1 cellular context compared by ENCODE assay signal in the genomic region with DNA sequence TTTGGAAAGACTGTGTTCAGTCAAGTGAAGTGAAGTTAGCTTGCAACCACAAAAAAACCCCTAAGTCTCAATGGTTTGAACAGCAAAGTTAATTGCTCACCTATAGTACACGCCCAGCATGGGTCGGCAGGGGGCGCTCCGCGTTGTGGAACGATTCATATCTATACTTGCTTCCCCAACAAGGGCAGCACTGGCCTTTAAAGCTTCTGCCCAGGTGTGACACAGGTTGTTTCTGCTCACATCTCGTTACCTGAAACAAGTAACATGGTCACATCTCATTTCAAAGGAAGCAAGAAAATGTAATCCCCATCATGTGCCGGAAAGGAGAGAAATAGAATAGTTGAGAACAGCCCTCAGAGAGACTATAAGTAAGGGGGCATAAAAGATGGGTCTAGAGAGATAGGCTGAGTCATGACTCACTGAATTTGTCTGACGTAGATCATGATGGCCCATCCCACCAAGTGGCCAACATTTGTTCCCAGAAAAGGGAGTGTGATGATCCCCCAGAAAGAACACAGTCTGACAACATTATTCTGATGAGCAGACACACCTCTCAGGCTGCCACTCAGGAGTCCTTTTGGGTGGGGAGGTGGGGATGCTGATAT.
TF ChIP-seq lines count a peak whose summit lies in the region.

No MANE protein-coding gene starts in this region.

TF ChIP-seq in GM12878, 131 proteins besides CTCF, POLR2A, EP300 and RAD21 (continued from another document):
- TF ChIP-seq, protein P1, sequence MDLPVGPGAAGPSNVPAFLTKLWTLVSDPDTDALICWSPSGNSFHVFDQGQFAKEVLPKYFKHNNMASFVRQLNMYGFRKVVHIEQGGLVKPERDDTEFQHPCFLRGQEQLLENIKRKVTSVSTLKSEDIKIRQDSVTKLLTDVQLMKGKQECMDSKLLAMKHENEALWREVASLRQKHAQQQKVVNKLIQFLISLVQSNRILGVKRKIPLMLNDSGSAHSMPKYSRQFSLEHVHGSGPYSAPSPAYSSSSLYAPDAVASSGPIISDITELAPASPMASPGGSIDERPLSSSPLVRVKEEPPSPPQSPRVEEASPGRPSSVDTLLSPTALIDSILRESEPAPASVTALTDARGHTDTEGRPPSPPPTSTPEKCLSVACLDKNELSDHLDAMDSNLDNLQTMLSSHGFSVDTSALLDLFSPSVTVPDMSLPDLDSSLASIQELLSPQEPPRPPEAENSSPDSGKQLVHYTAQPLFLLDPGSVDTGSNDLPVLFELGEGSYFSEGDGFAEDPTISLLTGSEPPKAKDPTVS (IDR thresholded peaks at IDR 0.05; ENCODE audit: low read depth, low read length), result no peak
- TF ChIP-seq ZNF687 (IDR thresholded peaks at IDR 0.05), result no peak
- TF ChIP-seq RUNX3 (IDR thresholded peaks at IDR 0.05; ENCODE audit: low read length), result peak; percentile 46; the same call in 1 of the 2 replicates
- no peak for TF ChIP-seq HCFC1 (IDR thresholded peaks at IDR 0.05; ENCODE audit: low read length)
- TF ChIP-seq MTA2 (IDR thresholded peaks at IDR 0.05; ENCODE audit: low read depth), result 0 out of 2 replicates have a peak, but pooled peaks have one; percentile 23
- TF ChIP-seq CREB1 (IDR thresholded peaks at IDR 0.05; ENCODE audit: low read depth), result no peak
- no peak for TF ChIP-seq NFYA (IDR thresholded peaks at IDR 0.05; ENCODE audit: borderline replicate concordance, low read depth, low read length)
- TF ChIP-seq SMARCA5 (IDR thresholded peaks at IDR 0.05), result peak; percentile 33; the same call in 1 of the 2 replicates
- TF ChIP-seq BCL3 (IDR thresholded peaks at IDR 0.05; ENCODE audit: borderline replicate concordance, insufficient read depth, low read depth, low read length, poor library complexity, severe bottlenecking), result no peak
- no peak for TF ChIP-seq NR2C2 (IDR thresholded peaks at IDR 0.05; ENCODE audit: borderline replicate concordance, control insufficient read depth, insufficient read length, low read depth)
- peak; percentile 58; the same call in 1 of the 3 replicates for TF ChIP-seq POU2F2 (IDR thresholded peaks at IDR 0.05; ENCODE audit: borderline replicate concordance, low read depth, low read length)
- peak; percentile 45; the same call in 1 of the 2 replicates for TF ChIP-seq JUNB (IDR thresholded peaks at IDR 0.05)
- no peak for TF ChIP-seq USF2 (IDR thresholded peaks at IDR 0.05; ENCODE audit: borderline replicate concordance, low read depth, low read length)
- no peak for TF ChIP-seq SRF (IDR thresholded peaks at IDR 0.05; ENCODE audit: low read depth in 2 of 2, low read length in 2 of 2)
- no peak for TF ChIP-seq E2F4 (IDR thresholded peaks at IDR 0.05; ENCODE audit: low read depth, low read length)
- TF ChIP-seq IRF4 (IDR thresholded peaks at IDR 0.05; ENCODE audit: low read depth, low read length), result peak; percentile 74
- TF ChIP-seq PAX5 (IDR thresholded peaks at IDR 0.05; ENCODE audit: borderline replicate concordance, low read depth, low read length), result 0 out of 2 replicates have a peak, but pooled peaks have one; percentile 10
- no peak for TF ChIP-seq ASH2L (IDR thresholded peaks at IDR 0.05; ENCODE audit: borderline replicate concordance, low read depth)
- TF ChIP-seq, protein P2, sequence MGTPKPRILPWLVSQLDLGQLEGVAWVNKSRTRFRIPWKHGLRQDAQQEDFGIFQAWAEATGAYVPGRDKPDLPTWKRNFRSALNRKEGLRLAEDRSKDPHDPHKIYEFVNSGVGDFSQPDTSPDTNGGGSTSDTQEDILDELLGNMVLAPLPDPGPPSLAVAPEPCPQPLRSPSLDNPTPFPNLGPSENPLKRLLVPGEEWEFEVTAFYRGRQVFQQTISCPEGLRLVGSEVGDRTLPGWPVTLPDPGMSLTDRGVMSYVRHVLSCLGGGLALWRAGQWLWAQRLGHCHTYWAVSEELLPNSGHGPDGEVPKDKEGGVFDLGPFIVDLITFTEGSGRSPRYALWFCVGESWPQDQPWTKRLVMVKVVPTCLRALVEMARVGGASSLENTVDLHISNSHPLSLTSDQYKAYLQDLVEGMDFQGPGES (IDR thresholded peaks at IDR 0.05), result no peak
- TF ChIP-seq BCL11A (IDR thresholded peaks at IDR 0.05; ENCODE audit: low read depth, low read length), result no peak
- TF ChIP-seq SMC3 (IDR thresholded peaks at IDR 0.05; ENCODE audit: borderline replicate concordance, low read length), result peak; percentile 76
- no peak for TF ChIP-seq KDM1A (IDR thresholded peaks at IDR 0.05; ENCODE audit: borderline replicate concordance)
- TF ChIP-seq EED (IDR thresholded peaks at IDR 0.05; ENCODE audit: low read depth), result no peak
